7 cellular contexts compared by ENCODE assay signal in genomic region chr3:5022187-5022965, GRCh38. TPM values are rescaled to one million over a fixed set of nuclear protein-coding genes. Genes with fewer than 3 reads are reported as not detected.
DNase-seq lines count a peak whose midpoint lies in the region; ATAC-seq and TF ChIP-seq lines count a peak whose summit lies in the region.

No MANE protein-coding gene starts in this region.

- intact Hi-C loops in activated CD4-positive, alpha-beta memory T cell treated with anti-CD3 and anti-CD28 coated beads for 36 hours (cut with micrococcal nuclease), result loop anchor here (1.0 to 10.0 kb wide), 15 partner anchors 16 to 598 kb away; partner anchors contain the start of genes ARL8B and ITPR1
- intact Hi-C loops in psoas muscle (cut with DNase I), result loop anchor here in 1 of 2 donors (5.0 to 10.0 kb wide), 2 partner anchors 40 to 308 kb away; no protein-coding TSS in a partner anchor

- peak overlapping the region; percentile 80 for H3K27ac ChIP-seq in psoas muscle

- WGBS in psoas muscle, 3 donors, result 71 to 79% (median 72%) methylated on average over 6 of the region's 6 CpGs

- TF ChIP-seq CTCF in psoas muscle (IDR thresholded peaks at IDR 0.05), result no peak

- no peaks in the 10 kb centered on the region for H3K27me3 ChIP-seq in psoas muscle (ENCODE audit: insufficient read depth in 3 of 3, low read length in 2 of 3)

- peaks cover 78% of the 10 kb centered on the region for H3K4me1 Mint-ChIP-seq in activated CD4-positive, alpha-beta memory T cell treated with anti-CD3 and anti-CD28 coated beads for 36 hours (ENCODE audit: low read depth)

- peaks cover 17% of the 10 kb centered on the region for H3K4me1 ChIP-seq in psoas muscle

- CTCF ChIA-PET in activated CD4-positive, alpha-beta memory T cell treated with anti-CD3 and anti-CD28 coated beads for 36 hours (lab: Charles Lee), result interaction anchor here (0.8 to 9.8 kb wide), 12 partner anchors 15 to 311 kb away, joined by 3 to 181 read pairs (median 4); partner anchors contain the start of gene BHLHE40

- H3K4me3 ChIP-seq in psoas muscle, result no peak overlapping the region

- peak overlapping the region; percentile 93 for H3K27ac Mint-ChIP-seq in activated CD4-positive, alpha-beta memory T cell treated with anti-CD3 and anti-CD28 coated beads for 36 hours

- no peaks in the 10 kb centered on the region for H3K9me3 ChIP-seq in psoas muscle

- ATAC-seq in HG02852 (IDR thresholded peaks at IDR 0.05; ENCODE audit: unreplicated experiment) (peak; percentile 78), psoas muscle (no peak)

- POLR2A ChIA-PET in activated CD4-positive, alpha-beta memory T cell treated with anti-CD3 and anti-CD28 coated beads for 36 hours (lab: Charles Lee), result interaction anchor here (0.6 to 13.1 kb wide), 22 partner anchors 10 to 619 kb away, joined by 3 to 263 read pairs (median 4); partner anchors contain the start of gene BHLHE40

- no peaks in the 10 kb centered on the region for H3K36me3 Mint-ChIP-seq in activated CD4-positive, alpha-beta memory T cell treated with anti-CD3 and anti-CD28 coated beads for 36 hours

- no peaks in the 10 kb centered on the region for H3K36me3 ChIP-seq in psoas muscle (ENCODE audit: insufficient read depth in 1 of 2, low read depth in 1 of 2)

- peak overlapping the region; percentile 25 for H3K4me3 Mint-ChIP-seq in activated CD4-positive, alpha-beta memory T cell treated with anti-CD3 and anti-CD28 coated beads for 36 hours

- no peaks in the 10 kb centered on the region for H3K27me3 Mint-ChIP-seq in activated CD4-positive, alpha-beta memory T cell treated with anti-CD3 and anti-CD28 coated beads for 36 hours

- no peaks in the 10 kb centered on the region for H3K9me3 Mint-ChIP-seq in activated CD4-positive, alpha-beta memory T cell treated with anti-CD3 and anti-CD28 coated beads for 36 hours

- DNase-seq in GM19238 (ENCODE audit: insufficient read length, low spot score) (peak; percentile 52), psoas muscle (no peak), medulla oblongata (ENCODE audit: extremely low spot score) (no peak), GDM1 (lab: John Stamatoyannopoulos, UW) (no peak), Kasumi-1 (lab: John Stamatoyannopoulos, UW) (no peak)
- DNase-seq in activated CD4-positive, alpha-beta memory T cell treated with anti-CD3 and anti-CD28 coated beads for 36 hours, result peak; percentile 49

RNA-seq across cellular contexts. Expression of gene BHLHE40, which starts 43.1 kb away (rescaled TPM):
- 100 to 1,000 TPM; 188 to 195 TPM for total RNA-seq in activated CD4-positive, alpha-beta memory T cell treated with anti-CD3 and anti-CD28 coated beads for 36 hours
- 100 to 1,000 TPM in 1 of 4 donors, 10 to 100 TPM in 3; 22.7 to 143 (median 77.0) TPM for total RNA-seq in psoas muscle
- polyA plus RNA-seq in psoas muscle, result 10 to 100 TPM; 16.7 to 65.1 (median 33.5) TPM

Comparison
In these comparisons a context has a peak if more than half of its experiments do, and no peak if none do; other contexts are left out.
1. DNase-seq: peak in GM19238 (single experiment) and activated CD4-positive, alpha-beta memory T cell treated with anti-CD3 and anti-CD28 coated beads for 36 hours (single experiment); none in psoas muscle (0 of 2), medulla oblongata (single experiment), GDM1 (single experiment) and Kasumi-1 (0 of 2).